Comparison of ENCODE assay signal across 2 cellular contexts in genomic region chr1:3939242-3940080, GRCh38.
TF ChIP-seq lines count a peak whose summit lies in the region.

No MANE protein-coding gene starts in this region.

TF ChIP-seq in H1, 55 proteins besides CTCF, POLR2A, EP300 and RAD21:
- TF ChIP-seq RNF2 (IDR thresholded peaks at IDR 0.05; ENCODE audit: borderline replicate concordance, low read depth, low read length, missing control alignments, poor library complexity, severe bottlenecking) (no peak), TCF12 (IDR thresholded peaks at IDR 0.05; ENCODE audit: low read depth, low read length) (no peak)
- TF ChIP-seq, protein P1, sequence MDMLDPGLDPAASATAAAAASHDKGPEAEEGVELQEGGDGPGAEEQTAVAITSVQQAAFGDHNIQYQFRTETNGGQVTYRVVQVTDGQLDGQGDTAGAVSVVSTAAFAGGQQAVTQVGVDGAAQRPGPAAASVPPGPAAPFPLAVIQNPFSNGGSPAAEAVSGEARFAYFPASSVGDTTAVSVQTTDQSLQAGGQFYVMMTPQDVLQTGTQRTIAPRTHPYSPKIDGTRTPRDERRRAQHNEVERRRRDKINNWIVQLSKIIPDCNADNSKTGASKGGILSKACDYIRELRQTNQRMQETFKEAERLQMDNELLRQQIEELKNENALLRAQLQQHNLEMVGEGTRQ (IDR thresholded peaks at IDR 0.05; ENCODE audit: low read length) = 0 out of 2 replicates have a peak, but pooled peaks have one; percentile 4

TF ChIP-seq in GM12891, 5 proteins besides CTCF, POLR2A, EP300 and RAD21 (continued from another document):
- TF ChIP-seq POLR2AphosphoS5 (IDR thresholded peaks at IDR 0.05; ENCODE audit: low read depth, low read length) = no peak
- TF ChIP-seq TAF1 (IDR thresholded peaks at IDR 0.05; ENCODE audit: low read depth, low read length) = no peak
- TF ChIP-seq SPI1 (IDR thresholded peaks at IDR 0.05; ENCODE audit: low read depth, low read length) = no peak
- no peak for TF ChIP-seq PAX5 (IDR thresholded peaks at IDR 0.05; ENCODE audit: insufficient read depth, low read length, severe bottlenecking)
TF ChIP-seq in GM12891: peak in this region for 0.
